34 cellular contexts compared by ENCODE assay signal in the genomic region with DNA sequence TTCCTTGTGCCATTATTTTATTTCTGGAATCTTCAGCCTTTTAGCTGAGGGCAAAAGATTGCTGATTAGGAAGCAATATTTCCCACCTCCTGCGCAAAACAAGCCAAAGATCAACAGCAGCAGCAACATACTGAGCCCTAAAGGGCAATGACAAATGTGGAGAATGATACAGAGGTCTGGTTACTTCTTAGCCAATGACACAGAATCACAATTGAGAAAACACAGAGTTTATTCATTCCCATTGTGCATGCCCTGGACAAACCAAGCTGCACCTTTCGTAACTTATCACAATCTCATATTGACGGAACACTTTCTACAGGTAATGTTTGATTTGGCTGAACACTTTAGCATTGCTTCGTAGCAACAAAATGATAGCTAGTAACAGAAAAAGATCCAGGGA. TPM values are rescaled to one million over a fixed set of nuclear protein-coding genes. Genes with fewer than 3 reads are reported as not detected.
"Had no signal": no experiment of that assay in that cellular context is flagged by ENCODE, and none has a peak within 500 bp of the region (broad histone marks: within the 10 kb centered on the region; RNA-seq: fewer than 3 reads in every experiment).

No MANE protein-coding gene starts in this region.

- H3K36me3 ChIP-seq: ascending aorta, esophagus muscularis mucosa, gastrocnemius medialis, heart left ventricle had no signal

- H3K9me3 ChIP-seq: ascending aorta, esophagus muscularis mucosa, gastrocnemius medialis, heart left ventricle had no signal

- H3K27me3 ChIP-seq: ascending aorta, esophagus muscularis mucosa, foreskin keratinocyte, gastrocnemius medialis had no signal

- DNase-seq: activated CD4-positive, alpha-beta memory T cell treated with anti-CD3 and anti-CD28 coated beads for 36 hours; activated CD4-positive, alpha-beta T cell treated with anti-CD3 and anti-CD28 coated beads for 36 hours; activated CD4-positive, alpha-beta T cell treated with anti-CD3 and anti-CD28 coated beads, Interleukin-2, amount 10 ng/mL, durations not matched to agents 24 days and 14 days; activated CD4-positive, CD25-positive, alpha-beta regulatory T cell; activated CD4-positive, CD25-positive, alpha-beta regulatory T cell treated with anti-CD3 and anti-CD28 coated beads, Interleukin-2, amount 50 U/mL, for 72 hours; activated CD8-positive, alpha-beta memory T cell treated with anti-CD3 and anti-CD28 coated beads, Interleukin-2, amount 10 ng/mL, durations not matched to agents 7 days and 5 days; activated CD8-positive, alpha-beta memory T cell treated with anti-CD3 and anti-CD28 coated beads, Interleukin-2, amount 50 U/mL, for 4 hours; activated CD8-positive, alpha-beta T cell treated with anti-CD3 and anti-CD28 coated beads, Interleukin-2, amount 10 ng/mL, durations not matched to agents 7 days and 5 days; activated effector memory CD4-positive, alpha-beta T cell treated with anti-CD3 and anti-CD28 coated beads, Interleukin-2, amount 50 U/mL, for 16 hours; activated naive CD4-positive, alpha-beta T cell; activated naive CD4-positive, alpha-beta T cell treated with anti-CD3 and anti-CD28 coated beads, Interleukin-2, amount 10 ng/mL, durations not matched to agents 7 days and 5 days; activated naive CD8-positive, alpha-beta T cell treated with anti-CD3 and anti-CD28 coated beads, Interleukin-2, amount 10 ng/mL, durations not matched to agents 7 days and 5 days; activated T-cell treated with anti-CD3 and anti-CD28 coated beads, Interleukin-2, amount 50 U/mL, for 1 hour; activated T-cell treated with anti-CD3 and anti-CD28 coated beads, Interleukin-2, amount 50 U/mL, for 48 hours; caudate nucleus; cortex of kidney; dermis blood vessel endothelial cell; effector CD4-positive, alpha-beta T cell; effector memory CD8-positive, alpha-beta T cell; erythroblast; foreskin keratinocyte; gastrocnemius medialis; glutamatergic neuron; heart left ventricle; T-helper 1 cell; T-helper 17 cell; T1000 had no signal

- H3K4me3 ChIP-seq: ascending aorta, esophagus muscularis mucosa, gastrocnemius medialis, heart left ventricle had no signal

- H3K27ac ChIP-seq: ascending aorta, esophagus muscularis mucosa, foreskin keratinocyte, gastrocnemius medialis, heart left ventricle had no signal

- H3K4me1 ChIP-seq: ascending aorta, esophagus muscularis mucosa, foreskin keratinocyte, gastrocnemius medialis, heart left ventricle had no signal

- ATAC-seq: activated CD4-positive, alpha-beta T cell treated with anti-CD3 and anti-CD28 coated beads for 36 hours; activated CD8-positive, alpha-beta memory T cell treated with anti-CD3 and anti-CD28 coated beads, Interleukin-2, amount 10 ng/mL, durations not matched to agents 7 days and 5 days; activated CD8-positive, alpha-beta T cell treated with anti-CD3 and anti-CD28 coated beads, Interleukin-2, amount 10 ng/mL, durations not matched to agents 7 days and 5 days; activated naive CD4-positive, alpha-beta T cell treated with anti-CD3 and anti-CD28 coated beads, Interleukin-2, amount 50 U/mL, for 72 hours; effector memory CD8-positive, alpha-beta T cell; foreskin keratinocyte; gastrocnemius medialis; heart left ventricle; T-helper 17 cell had no signal

RNA-seq across cellular contexts. Expression of a gene that starts 13.4 kb away (rescaled TPM):
- total RNA-seq: activated CD4-positive, alpha-beta memory T cell treated with anti-CD3 and anti-CD28 coated beads for 36 hours; activated CD4-positive, alpha-beta T cell treated with anti-CD3 and anti-CD28 coated beads for 36 hours; activated CD4-positive, alpha-beta T cell treated with anti-CD3 and anti-CD28 coated beads, Interleukin-2, amount 10 ng/mL, durations not matched to agents 24 days and 14 days; activated CD8-positive, alpha-beta memory T cell treated with anti-CD3 and anti-CD28 coated beads for 36 hours; activated CD8-positive, alpha-beta memory T cell treated with anti-CD3 and anti-CD28 coated beads, Interleukin-2, amount 10 ng/mL, durations not matched to agents 7 days and 5 days; activated CD8-positive, alpha-beta T cell treated with anti-CD3 and anti-CD28 coated beads, Interleukin-2, amount 10 ng/mL, durations not matched to agents 7 days and 5 days; activated naive CD4-positive, alpha-beta T cell treated with anti-CD3 and anti-CD28 coated beads, Interleukin-2, amount 50 U/mL, for 72 hours; activated naive CD8-positive, alpha-beta T cell treated with anti-CD3 and anti-CD28 coated beads, Interleukin-2, amount 10 ng/mL, durations not matched to agents 7 days and 5 days; activated T-helper 1 cell treated with anti-CD3 and anti-CD28 coated beads, Interleukin-12 subunit alpha, Interleukin-12 subunit beta, Interleukin-2, Interleukin-4 antibody, amounts not matched to agents 30 ng/mL and 10 ng/mL and 1 ng/mL, durations not matched to agents 14 hours and 24 hours and 36 hours; activated T-helper 2 cell treated with anti-CD3 and anti-CD28 coated beads, Interferon-gamma antibody, Interleukin-2, Interleukin-4, amounts not matched to agents 10 μg/mL and 5 μg/mL and 100 μg/mL, durations not matched to agents 14 hours and 24 hours and 36 hours; chondrocyte; dermis blood vessel endothelial cell; esophagus muscularis mucosa; foreskin keratinocyte; heart left ventricle; T-helper 17 cell had no signal
